Comparison of ENCODE assay signal across 18 cellular contexts in the genomic region with DNA sequence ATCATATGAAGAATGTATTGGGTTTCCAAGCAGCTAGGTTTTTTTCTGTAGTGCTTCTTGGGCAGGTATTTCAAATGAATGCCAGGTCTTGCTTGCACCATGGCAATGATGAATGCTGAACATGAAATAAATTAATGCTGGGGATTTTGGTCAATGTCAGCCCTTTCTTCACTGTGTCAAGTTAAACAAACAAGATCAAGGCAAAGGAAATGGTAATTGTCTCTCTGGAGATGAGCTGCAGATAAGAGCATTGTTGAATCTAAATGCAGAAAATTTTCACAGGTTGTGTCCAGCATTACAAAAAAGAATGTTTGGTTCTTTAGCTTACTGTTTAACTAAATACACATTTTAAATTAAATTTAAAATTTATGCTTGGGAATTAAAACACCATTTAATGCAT.
DNase-seq lines count a peak whose midpoint lies in the region; ATAC-seq and TF ChIP-seq lines count a peak whose summit lies in the region.
"Had no signal": no experiment of that assay in that cellular context is flagged by ENCODE, and none has a peak within 500 bp of the region (broad histone marks: within the 10 kb centered on the region; RNA-seq: fewer than 3 reads in every experiment).

No MANE protein-coding gene starts in this region.

- H3K27me3 Mint-ChIP-seq in activated CD8-positive, alpha-beta T cell treated with anti-CD3 and anti-CD28 coated beads, Interleukin-2, amount 10 ng/mL, durations not matched to agents 7 days and 5 days (ENCODE audit: low read depth), result no peaks in the 10 kb centered on the region
- H3K27me3 Mint-ChIP-seq in activated CD8-positive, alpha-beta T cell treated with anti-CD3 and anti-CD28 coated beads for 36 hours, result no peaks in the 10 kb centered on the region
- no peaks in the 10 kb centered on the region for H3K27me3 Mint-ChIP-seq in T-cell
- no peaks in the 10 kb centered on the region for H3K27me3 Mint-ChIP-seq in neural crest cell (ENCODE audit: low read depth)
- H3K27me3 Mint-ChIP-seq: CD8-positive, alpha-beta memory T cell had no signal

- H3K9me3 Mint-ChIP-seq in activated CD8-positive, alpha-beta T cell treated with anti-CD3 and anti-CD28 coated beads, Interleukin-2, amount 10 ng/mL, durations not matched to agents 7 days and 5 days (ENCODE audit: insufficient read depth), result no peaks in the 10 kb centered on the region
- no peaks in the 10 kb centered on the region for H3K9me3 Mint-ChIP-seq in activated CD8-positive, alpha-beta T cell treated with anti-CD3 and anti-CD28 coated beads for 36 hours
- H3K9me3 Mint-ChIP-seq in T-cell, result no peaks in the 10 kb centered on the region
- H3K9me3 Mint-ChIP-seq in neural crest cell, result no peaks in the 10 kb centered on the region
- H3K9me3 Mint-ChIP-seq: CD8-positive, alpha-beta memory T cell; HFFc6 had no signal

- peaks cover 0 to 3% of the 10 kb centered on the region in 2 experiments; a peak in 1 of 3 replicates for H3K36me3 ChIP-seq in HEK293 (ENCODE audit: control insufficient read depth in 2 of 2, insufficient read depth in 1 of 2, low read length in 2 of 2)

- POLR2A ChIA-PET in activated CD8-positive, alpha-beta T cell treated with anti-CD3 and anti-CD28 coated beads, Interleukin-2, amount 10 ng/mL, durations not matched to agents 7 days and 5 days (lab: Charles Lee), result no interaction called here
- POLR2A ChIA-PET in activated CD8-positive, alpha-beta T cell treated with anti-CD3 and anti-CD28 coated beads for 36 hours (lab: Charles Lee), result no interaction called here
- POLR2A ChIA-PET in HEK293 (lab: Yijun Ruan, JAX), result no interaction called here
- POLR2A ChIA-PET in T-cell (lab: Charles Lee), result no interaction called here

- no peak overlapping the region for H3K4me3 Mint-ChIP-seq in activated CD8-positive, alpha-beta T cell treated with anti-CD3 and anti-CD28 coated beads, Interleukin-2, amount 10 ng/mL, durations not matched to agents 7 days and 5 days
- no peak overlapping the region for H3K4me3 Mint-ChIP-seq in activated CD8-positive, alpha-beta T cell treated with anti-CD3 and anti-CD28 coated beads for 36 hours
- H3K4me3 Mint-ChIP-seq in T-cell (no peak overlapping the region), neural crest cell (no peak overlapping the region)
- H3K4me3 Mint-ChIP-seq: CD8-positive, alpha-beta memory T cell; HFFc6 had no signal

- H3K4me3 ChIP-seq in HEK293 (ENCODE audit: low read depth, low read length), result no peak overlapping the region
- H3K4me3 ChIP-seq: BLaER1 treated with 17β-estradiol and CSF1 and Interleukin-3, amounts not matched to agents 10 nM and 100 nM; PC-9 had no signal

- no peak overlapping the region for H3K27ac ChIP-seq in HEK293 (ENCODE audit: extremely low read depth, low read depth, low read length)
- H3K27ac ChIP-seq: BLaER1 treated with 17β-estradiol and CSF1 and Interleukin-3, amounts not matched to agents 10 nM and 100 nM; PC-9; RWPE1 had no signal

- peak overlapping the region; percentile 39 for H3K27ac Mint-ChIP-seq in activated CD8-positive, alpha-beta T cell treated with anti-CD3 and anti-CD28 coated beads, Interleukin-2, amount 10 ng/mL, durations not matched to agents 7 days and 5 days
- no peak overlapping the region for H3K27ac Mint-ChIP-seq in activated CD8-positive, alpha-beta T cell treated with anti-CD3 and anti-CD28 coated beads for 36 hours
- H3K27ac Mint-ChIP-seq in T-cell, result peak overlapping the region in 1 of 2 donors; percentile 14
- H3K27ac Mint-ChIP-seq in neural crest cell (ENCODE audit: unreplicated experiment), result peak overlapping the region; percentile 8
- H3K27ac Mint-ChIP-seq: HFFc6 had no signal

- peak; percentile 53 for ATAC-seq in activated CD8-positive, alpha-beta T cell treated with anti-CD3 and anti-CD28 coated beads, Interleukin-2, amount 10 ng/mL, durations not matched to agents 7 days and 5 days
- ATAC-seq in activated CD8-positive, alpha-beta T cell treated with anti-CD3 and anti-CD28 coated beads for 36 hours, result no peak
- ATAC-seq in T-cell (replicated peaks in 1 of 4) (peak in 3 of 4 experiments; percentile 44 to 71 (median 58)), HG02981 (IDR thresholded peaks at IDR 0.05; ENCODE audit: unreplicated experiment) (no peak), HG03565 (IDR thresholded peaks at IDR 0.05; ENCODE audit: unreplicated experiment) (no peak)

- no peaks in the 10 kb centered on the region for H3K9me3 ChIP-seq in HEK293 (ENCODE audit: control insufficient read depth, insufficient read depth, low read depth, low read length)
- H3K9me3 ChIP-seq: BLaER1 treated with 17β-estradiol and CSF1 and Interleukin-3, amounts not matched to agents 10 nM and 100 nM had no signal

- H3K36me3 Mint-ChIP-seq in activated CD8-positive, alpha-beta T cell treated with anti-CD3 and anti-CD28 coated beads, Interleukin-2, amount 10 ng/mL, durations not matched to agents 7 days and 5 days (ENCODE audit: low read depth), result peaks cover 14% of the 10 kb centered on the region
- peaks cover 19% of the 10 kb centered on the region for H3K36me3 Mint-ChIP-seq in activated CD8-positive, alpha-beta T cell treated with anti-CD3 and anti-CD28 coated beads for 36 hours (ENCODE audit: low read depth)
- H3K36me3 Mint-ChIP-seq in T-cell (peaks cover 32% of the 10 kb centered on the region), neural crest cell (ENCODE audit: low read depth) (peaks cover 9% of the 10 kb centered on the region)

- no peak for TF ChIP-seq CTCF in activated CD8-positive, alpha-beta T cell treated with anti-CD3 and anti-CD28 coated beads for 36 hours (IDR thresholded peaks at IDR 0.05)
- TF ChIP-seq CTCF in HEK293 (tag by site-specific recombination; IDR thresholded peaks at IDR 0.05) (no peak), neural crest cell (conservative IDR thresholded peaks at IDR 0.05) (no peak)

- peaks cover 10% of the 10 kb centered on the region for H3K4me1 Mint-ChIP-seq in activated CD8-positive, alpha-beta T cell treated with anti-CD3 and anti-CD28 coated beads, Interleukin-2, amount 10 ng/mL, durations not matched to agents 7 days and 5 days (ENCODE audit: low read depth)
- peaks cover 14% of the 10 kb centered on the region for H3K4me1 Mint-ChIP-seq in activated CD8-positive, alpha-beta T cell treated with anti-CD3 and anti-CD28 coated beads for 36 hours (ENCODE audit: low read depth)
- H3K4me1 Mint-ChIP-seq in T-cell, result peaks cover 8 to 16% (median 14%) of the 10 kb centered on the region in 3 donors
- H3K4me1 Mint-ChIP-seq in neural crest cell, result peaks cover 16% of the 10 kb centered on the region

- intact Hi-C loops in activated CD8-positive, alpha-beta T cell treated with anti-CD3 and anti-CD28 coated beads for 36 hours (cut with micrococcal nuclease), result loop anchor here (10.0 kb wide), 1 partner anchor 146 kb away; the partner anchor contains the start of gene GPD2

- no peaks in the 10 kb centered on the region for H3K4me1 ChIP-seq in HEK293 (ENCODE audit: control insufficient read depth, insufficient read depth, low read length)

- CTCF ChIA-PET in activated CD8-positive, alpha-beta T cell treated with anti-CD3 and anti-CD28 coated beads, Interleukin-2, amount 10 ng/mL, durations not matched to agents 7 days and 5 days (lab: Charles Lee), result interaction anchor here (0.8 to 1.1 kb wide), 2 partner anchors 9 to 246 kb away, joined by 5 read pairs; no protein-coding TSS in a partner anchor
- CTCF ChIA-PET in activated CD8-positive, alpha-beta T cell treated with anti-CD3 and anti-CD28 coated beads for 36 hours (lab: Charles Lee), result interaction anchor here (1.2 kb wide), 2 partner anchors 8 to 9 kb away, joined by 4 to 5 read pairs; no protein-coding TSS in a partner anchor
- CTCF ChIA-PET in HEK293 (lab: Yijun Ruan, JAX) (no interaction called here), T-cell (lab: Charles Lee) (interaction anchor here in 1 of 2 donors (1.1 kb wide), 1 partner anchor 9 kb away, joined by 3 read pairs; no protein-coding TSS in a partner anchor)

- DNase-seq in activated CD8-positive, alpha-beta T cell treated with anti-CD3 and anti-CD28 coated beads, Interleukin-2, amount 10 ng/mL, durations not matched to agents 7 days and 5 days, result no peak
- no peak for DNase-seq in activated CD8-positive, alpha-beta T cell treated with anti-CD3 and anti-CD28 coated beads for 36 hours
- DNase-seq in T-cell (peak in 1 of 34 experiments; percentile 1), neural crest cell (ENCODE audit: low read depth, low spot score) (no peak)
- DNase-seq: DMS79, HFFc6, NCI-H1092 treated with DMSO at 0.1 percent for 48 hours, NCI-H1694, NCI-H2081 treated with DMSO at 0.1 percent for 48 hours, NCI-H510A, PC-9, SIG-M5 had no signal

TF ChIP-seq in HEK293, 187 proteins besides CTCF, POLR2A, EP300 and RAD21:
- no peak for TF ChIP-seq ZNF391 (tag by site-specific recombination; IDR thresholded peaks at IDR 0.05; ENCODE audit: borderline replicate concordance, low read depth)
- no peak for TF ChIP-seq ZNF555 (tag by site-specific recombination; conservative IDR thresholded peaks at IDR 0.05)
- peak; percentile 70; the same call in 1 of the 2 replicates for TF ChIP-seq TCF7L2 (IDR thresholded peaks at IDR 0.05; ENCODE audit: borderline replicate concordance, low read depth, low read length)
- no peak for TF ChIP-seq SP3 (tag by site-specific recombination; IDR thresholded peaks at IDR 0.05)
TF ChIP-seq in HEK293: peak in this region for 1.

Comparison
In these comparisons a context has a peak if more than half of its experiments do, and no peak if none do; other contexts are left out.
1. ATAC-seq: peak in activated CD8-positive, alpha-beta T cell treated with anti-CD3 and anti-CD28 coated beads, Interleukin-2, amount 10 ng/mL, durations not matched to agents 7 days and 5 days (single experiment) and T-cell (3 of 4); none in activated CD8-positive, alpha-beta T cell treated with anti-CD3 and anti-CD28 coated beads for 36 hours (single experiment), HG02981 (single experiment) and HG03565 (single experiment).